Comparison of ENCODE assay signal across 16 cellular contexts in genomic region chr18:76446321-76446720, GRCh38. TPM values are rescaled to one million over a fixed set of nuclear protein-coding genes. Genes with fewer than 3 reads are reported as not detected.
DNase-seq lines count a peak whose midpoint lies in the region; ATAC-seq and TF ChIP-seq lines count a peak whose summit lies in the region.
"Had no signal": no experiment of that assay in that cellular context is flagged by ENCODE, and none has a peak within 500 bp of the region (broad histone marks: within the 10 kb centered on the region; RNA-seq: fewer than 3 reads in every experiment).

No MANE protein-coding gene starts in this region.

- H3K4me3 Mint-ChIP-seq in progenitor cell of endocrine pancreas (ENCODE audit: low read depth) = no peak overlapping the region
- H3K4me3 Mint-ChIP-seq in effector memory CD8-positive, alpha-beta T cell = no peak overlapping the region
- H3K4me3 Mint-ChIP-seq: GM23338 had no signal

- H3K27me3 ChIP-seq in right atrium auricular region (no peaks in the 10 kb centered on the region), uterus (no peaks in the 10 kb centered on the region), PC-3 (ENCODE audit: low read length) (peaks cover 21% of the 10 kb centered on the region)

- H3K79me2 ChIP-seq in PC-3 (ENCODE audit: low read length) = no peaks in the 10 kb centered on the region

- no peak for TF ChIP-seq POLR2A in uterus (IDR thresholded peaks at IDR 0.05)

- H3K27ac Mint-ChIP-seq in progenitor cell of endocrine pancreas = peak overlapping the region; percentile 65
- no peak overlapping the region for H3K27ac Mint-ChIP-seq in effector memory CD8-positive, alpha-beta T cell
- H3K27ac Mint-ChIP-seq: activated naive CD4-positive, alpha-beta T cell treated with anti-CD3 and anti-CD28 coated beads, Interleukin-2, amount 50 U/mL, for 72 hours had no signal

- H3K36me3 ChIP-seq in right atrium auricular region (peaks cover 13% of the 10 kb centered on the region), uterus (no peaks in the 10 kb centered on the region), PC-3 (ENCODE audit: low read depth, low read length) (no peaks in the 10 kb centered on the region)

- intact Hi-C loops in cardiac septum (cut with DNase I) = no loop called here
- intact Hi-C loops in uterus (cut with DNase I; ENCODE audit: low total_unique reads) = no loop called here
- intact Hi-C loops in PC-3 (cut with micrococcal nuclease) = no loop called here

- H3K36me3 Mint-ChIP-seq in progenitor cell of endocrine pancreas (ENCODE audit: insufficient read depth) = peaks cover 10% of the 10 kb centered on the region
- no peaks in the 10 kb centered on the region for H3K36me3 Mint-ChIP-seq in effector memory CD8-positive, alpha-beta T cell (ENCODE audit: insufficient read depth)

- no peak overlapping the region for H3K27ac ChIP-seq in right atrium auricular region
- peak overlapping the region; percentile 91 to 94 for H3K27ac ChIP-seq in uterus
- H3K27ac ChIP-seq in PC-3 (ENCODE audit: low read length) = no peak overlapping the region
- H3K27ac ChIP-seq: WERI-Rb-1 had no signal

- H3K9me3 ChIP-seq in right atrium auricular region (no peaks in the 10 kb centered on the region), uterus (no peaks in the 10 kb centered on the region), PC-3 (ENCODE audit: low read length) (no peaks in the 10 kb centered on the region)

- no peak overlapping the region for H2AFZ ChIP-seq in PC-3 (ENCODE audit: low read length)
- H2AFZ ChIP-seq: GM23338 had no signal

- CTCF ChIA-PET in PC-3 (lab: Charles Lee) = no interaction called here

- ATAC-seq in effector memory CD8-positive, alpha-beta T cell (replicated peaks) = no peak
- ATAC-seq in PC-3 = no peak
- no peak for ATAC-seq in HG03565 (IDR thresholded peaks at IDR 0.05; ENCODE audit: unreplicated experiment)
- ATAC-seq: activated naive CD4-positive, alpha-beta T cell treated with anti-CD3 and anti-CD28 coated beads, Interleukin-2, amount 50 U/mL, for 72 hours; GM23338 had no signal

- no peaks in the 10 kb centered on the region for H3K9me3 Mint-ChIP-seq in progenitor cell of endocrine pancreas (ENCODE audit: low read depth)
- no peaks in the 10 kb centered on the region for H3K9me3 Mint-ChIP-seq in effector memory CD8-positive, alpha-beta T cell
- H3K9me3 Mint-ChIP-seq: activated naive CD4-positive, alpha-beta T cell treated with anti-CD3 and anti-CD28 coated beads, Interleukin-2, amount 50 U/mL, for 72 hours; GM23338 had no signal

- no TSS peak for BruUV-seq in PC-3 (replicated peaks; lab: Mats Ljungman, UMichigan)

- H3K4me1 Mint-ChIP-seq in progenitor cell of endocrine pancreas (ENCODE audit: low read depth) = peaks cover 43% of the 10 kb centered on the region
- H3K4me1 Mint-ChIP-seq in effector memory CD8-positive, alpha-beta T cell (ENCODE audit: low read depth in 2 of 2) = peaks cover 4 to 27% of the 10 kb centered on the region in 2 donors

- H3K4me2 ChIP-seq in PC-3 (ENCODE audit: low read length) = no peak overlapping the region
- H3K4me2 ChIP-seq: GM23338 had no signal

- no peaks in the 10 kb centered on the region for H4K20me1 ChIP-seq in PC-3 (ENCODE audit: low read length)

- no peaks in the 10 kb centered on the region for H3F3A ChIP-seq in PC-3 (ENCODE audit: low read length, unreplicated experiment)

- POLR2A ChIA-PET in PC-3 (lab: Charles Lee; ENCODE audit: unreplicated experiment) = no interaction called here

- TF ChIP-seq CTCF in right atrium auricular region (IDR thresholded peaks at IDR 0.05) (no peak), fibroblast of mammary gland (conservative IDR thresholded peaks at IDR 0.05; ENCODE audit: control insufficient read depth, insufficient read depth, low read depth, low read length) (no peak), progenitor cell of endocrine pancreas (IDR thresholded peaks at IDR 0.05; ENCODE audit: unreplicated experiment) (no peak), uterus (IDR thresholded peaks at IDR 0.05) (no peak), PC-3 (conservative IDR thresholded peaks at IDR 0.05; ENCODE audit: low read depth, low read length) (no peak)

- H3K9me2 ChIP-seq in PC-3 (replicated peaks; ENCODE audit: low read length) = no peaks in the 10 kb centered on the region

- peak; percentile 56 for DNase-seq in right atrium auricular region (ENCODE audit: low spot score)
- no peak for DNase-seq in cardiac septum (ENCODE audit: low spot score)
- no peak for DNase-seq in fibroblast of mammary gland (ENCODE audit: low read depth)
- DNase-seq in progenitor cell of endocrine pancreas (ENCODE audit: low spot score, unreplicated experiment) = no peak
- no peak for DNase-seq in uterus
- DNase-seq in effector memory CD8-positive, alpha-beta T cell = no peak
- no peak for DNase-seq in PC-3
- DNase-seq: caudate nucleus; DMS153; kidney; NCI-H2227 treated with DMSO at 0.1 percent for 48 hours; stimulated activated CD4-positive, alpha-beta T cell treated with anti-CD3 and anti-CD28 coated beads, Interleukin-4, amount 100 ng/mL, for 1 hour; WERI-Rb-1 had no signal

- H3K4me3 ChIP-seq in right atrium auricular region (no peak overlapping the region), fibroblast of mammary gland (ENCODE audit: control insufficient read depth, low read depth, low read length) (peak overlapping the region; percentile 19), uterus (peak overlapping the region in 1 of 2 donors; percentile 33), PC-3 (ENCODE audit: low read length) (no peak overlapping the region)
- H3K4me3 ChIP-seq: GM23338 had no signal

- no peaks in the 10 kb centered on the region for H3K27me3 Mint-ChIP-seq in progenitor cell of endocrine pancreas
- peaks cover 34 to 53% of the 10 kb centered on the region in 2 donors for H3K27me3 Mint-ChIP-seq in effector memory CD8-positive, alpha-beta T cell

- H3K4me1 ChIP-seq in right atrium auricular region (peaks cover 0 to 52% of the 10 kb centered on the region in 2 donors), uterus (peaks cover 13 to 24% of the 10 kb centered on the region in 2 donors), PC-3 (ENCODE audit: insufficient read depth, low read length) (peaks cover 16% of the 10 kb centered on the region)

- no peak overlapping the region for H3K9ac ChIP-seq in PC-3 (ENCODE audit: low read length)

RNA-seq across cellular contexts. Expression of gene ZNF516, which starts 48.7 kb away (rescaled TPM):
- total RNA-seq in right atrium auricular region (10 to 100 TPM; 11.0 to 14.0 TPM), cardiac septum (14.7 TPM), progenitor cell of endocrine pancreas (106 and 108 TPM in 2 replicates), uterus (100 to 1,000 TPM in 1 of 4 donors, 10 to 100 TPM in 3; 29.4 to 177 (median 65.7) TPM), PC-3 (2014; rRNA removed) (1.7 and 4.0 TPM in 2 replicates)

Comparison
In these comparisons a context has a peak if more than half of its experiments do, and no peak if none do; other contexts are left out.
1. H3K27ac ChIP-seq: peak in uterus (2 of 2); none in right atrium auricular region (0 of 2) and PC-3 (single experiment).